ENCODE assay signal across 9 cellular contexts in the genomic region with DNA sequence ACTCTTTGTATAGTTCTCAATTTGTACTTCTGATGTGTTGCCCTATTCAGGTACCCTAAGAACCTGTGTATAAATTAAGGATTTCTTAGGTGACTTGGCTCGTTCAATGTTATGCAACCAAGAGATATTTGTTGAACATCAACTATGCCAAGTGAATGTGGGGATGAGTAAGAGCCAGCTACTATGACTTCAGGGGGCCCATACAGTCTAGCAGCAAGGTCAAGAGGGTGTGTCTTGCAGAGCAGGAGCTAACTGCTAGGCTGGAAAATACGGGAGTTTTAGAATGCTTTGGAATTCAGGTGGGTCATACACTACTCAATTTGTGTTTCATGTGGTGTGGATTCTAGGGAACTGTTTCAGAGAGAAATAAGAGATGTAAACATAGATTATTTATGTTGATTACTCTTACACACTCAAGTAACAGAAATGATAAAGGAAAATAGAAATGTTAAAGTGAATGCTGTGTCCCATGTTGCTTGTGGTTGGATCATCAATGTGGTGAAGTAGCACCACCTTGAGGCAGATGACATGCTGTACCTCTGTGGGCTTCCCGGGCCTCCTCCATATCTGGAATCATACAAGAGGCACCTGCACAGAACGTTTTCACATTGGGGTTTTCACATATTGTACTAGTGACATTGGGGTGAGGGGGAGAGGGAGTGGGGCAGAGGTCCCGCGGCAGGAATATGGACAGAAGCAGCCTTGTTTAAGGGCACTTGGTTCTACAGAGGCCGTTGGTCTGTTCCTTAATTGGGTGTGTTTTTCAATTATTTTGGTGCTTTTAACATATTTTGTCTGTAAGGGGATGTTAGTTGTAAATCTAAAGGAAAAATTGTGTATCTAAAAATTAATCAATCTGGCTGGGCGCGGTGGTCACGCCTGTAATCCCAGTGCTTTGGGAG. TPM values are rescaled to one million over a fixed set of nuclear protein-coding genes. Genes with fewer than 3 reads are reported as not detected.
DNase-seq lines count a peak whose midpoint lies in the region; ATAC-seq and TF ChIP-seq lines count a peak whose summit lies in the region.
"Had no signal": no experiment of that assay in that cellular context is flagged by ENCODE, and none has a peak within 500 bp of the region (broad histone marks: within the 10 kb centered on the region; RNA-seq: fewer than 3 reads in every experiment).

No MANE protein-coding gene starts in this region.

- POLR2A ChIA-PET in CD8-positive, alpha-beta memory T cell (lab: Charles Lee): no interaction called here

- CTCF ChIA-PET in CD8-positive, alpha-beta memory T cell (lab: Charles Lee): interaction anchor here (0.6 to 1.0 kb wide), 3 partner anchors 8 to 341 kb away, joined by 3 read pairs; a partner anchor contains a TSS

- ATAC-seq in GM19043 (IDR thresholded peaks at IDR 0.05; ENCODE audit: low read depth, unreplicated experiment) (peak; percentile 90), HG03432 (IDR thresholded peaks at IDR 0.05; ENCODE audit: unreplicated experiment) (peak; percentile 79)

- peaks cover 8% of the 10 kb centered on the region for H3K36me3 ChIP-seq in CD8-positive, alpha-beta memory T cell (ENCODE audit: insufficient read depth, low read length)

- no peak overlapping the region for H3K4me3 ChIP-seq in CD8-positive, alpha-beta memory T cell (ENCODE audit: low read length)

- no peaks in the 10 kb centered on the region for H3K27me3 ChIP-seq in CD8-positive, alpha-beta memory T cell (ENCODE audit: insufficient read depth, low read length, poor library complexity, severe bottlenecking)

- H3K36me3 Mint-ChIP-seq in CD8-positive, alpha-beta memory T cell: peaks cover 0 to 40% (median 6%) of the 10 kb centered on the region in 3 donors
- H3K36me3 Mint-ChIP-seq in neural crest cell (ENCODE audit: low read depth): peaks cover under 1% of the 10 kb centered on the region

- no peak overlapping the region for H3K27ac ChIP-seq in CD8-positive, alpha-beta memory T cell (ENCODE audit: low read depth, low read length)

- peak overlapping the region in 7 of 8 donors; percentile 19 to 92 (median 71) for H3K27ac Mint-ChIP-seq in CD8-positive, alpha-beta memory T cell
- H3K27ac Mint-ChIP-seq in neural crest cell (ENCODE audit: unreplicated experiment): no peak overlapping the region

- no peaks in the 10 kb centered on the region for H3K9me3 ChIP-seq in CD8-positive, alpha-beta memory T cell (ENCODE audit: low read length)

- DNase-seq in CD8-positive, alpha-beta memory T cell: peak; percentile 7 to 55 (median 29)
- DNase-seq in NCI-H69 (lab: John Stamatoyannopoulos, UW) (peak; percentile 78), activated T-cell treated with anti-CD3 and anti-CD28 coated beads for 4 hours (peak; percentile 11), fibroblast of gingiva (ENCODE audit: low read depth) (peak; percentile 44), neural crest cell (ENCODE audit: low read depth, low spot score) (peak; percentile 29), OCI-M2 (lab: John Stamatoyannopoulos, UW; ENCODE audit: unreplicated experiment) (no peak)

- peaks cover 4 to 41% (median 24%) of the 10 kb centered on the region in 3 donors for H3K4me1 Mint-ChIP-seq in CD8-positive, alpha-beta memory T cell
- no peaks in the 10 kb centered on the region for H3K4me1 Mint-ChIP-seq in neural crest cell

- TF ChIP-seq CTCF in neural crest cell (conservative IDR thresholded peaks at IDR 0.05): peak; percentile 81

- no peak overlapping the region for H3K4me3 Mint-ChIP-seq in CD8-positive, alpha-beta memory T cell
- H3K4me3 Mint-ChIP-seq in neural crest cell: no peak overlapping the region

- peaks cover 9% of the 10 kb centered on the region for H3K4me1 ChIP-seq in CD8-positive, alpha-beta memory T cell (ENCODE audit: insufficient read depth, low read length)

- H3K27me3 Mint-ChIP-seq in CD8-positive, alpha-beta memory T cell: no peaks in the 10 kb centered on the region
- no peaks in the 10 kb centered on the region for H3K27me3 Mint-ChIP-seq in neural crest cell (ENCODE audit: low read depth)

- H3K9me3 Mint-ChIP-seq in CD8-positive, alpha-beta memory T cell: no peaks in the 10 kb centered on the region
- no peaks in the 10 kb centered on the region for H3K9me3 Mint-ChIP-seq in neural crest cell

RNA-seq across cellular contexts. Expression of a gene that starts 12.4 kb away (rescaled TPM):
- total RNA-seq in CD8-positive, alpha-beta memory T cell: 100 to 1,000 TPM; 142 to 146 TPM
- polyA plus RNA-seq in CD8-positive, alpha-beta memory T cell: 414 TPM
- 87.0 and 94.6 TPM in 2 replicates for total RNA-seq in neural crest cell

RNA-seq across cellular contexts. Expression of a gene that starts 30.0 kb away (rescaled TPM):
- total RNA-seq in CD8-positive, alpha-beta memory T cell: not detected
- not detected for polyA plus RNA-seq in CD8-positive, alpha-beta memory T cell
- total RNA-seq in neural crest cell: not detected in 2 replicates
- total RNA-seq: T-helper 1 cell treated with Interleukin-12 subunit alpha and Interleukin-12 subunit beta and Interleukin-4 antibody, amounts not matched to agents 30 ng/mL and 1 ng/mL, for 36 hours had no signal

RNA-seq across cellular contexts. Expression of a gene that starts 32.9 kb away (rescaled TPM):
- 1 to 10 TPM; 3.6 to 4.6 TPM for total RNA-seq in CD8-positive, alpha-beta memory T cell
- polyA plus RNA-seq in CD8-positive, alpha-beta memory T cell: 0.30 TPM
- not detected in 2 replicates for total RNA-seq in neural crest cell
